8 cellular contexts compared by ENCODE assay signal in genomic region chr19:10431254-10431942, GRCh38. TPM values are rescaled to one million over a fixed set of nuclear protein-coding genes. Genes with fewer than 3 reads are reported as not detected.
DNase-seq lines count a peak whose midpoint lies in the region; FAIRE-seq and TF ChIP-seq lines count a peak whose summit lies in the region.

No MANE protein-coding gene starts in this region.

- H3K4me3 ChIP-seq in SJSA1 (peak overlapping the region; percentile 44), endodermal cell (ENCODE audit: low read length) (peak overlapping the region; percentile 66), neural progenitor cell (peak overlapping the region; percentile 40)

- WGBS in endodermal cell (ENCODE audit: insufficient coverage in 1 of 2, insufficient read length in 1 of 2), 2 experiments = 31 to 43% methylated on average over 12 to 25 of the region's 25 CpGs

- TF ChIP-seq CTCF in endodermal cell (conservative IDR thresholded peaks at IDR 0.05) = peak; percentile 28
- no peak for TF ChIP-seq CTCF in neural progenitor cell (IDR thresholded peaks at IDR 0.05)

- H3K36me3 Mint-ChIP-seq in endodermal cell (ENCODE audit: low read depth) = no peaks in the 10 kb centered on the region
- H3K36me3 Mint-ChIP-seq in neural progenitor cell = no peaks in the 10 kb centered on the region

- DNase-seq in GM12891 (ENCODE audit: insufficient read length, low spot score) (no peak), SJSA1 (ENCODE audit: low read depth in 1 of 2, low spot score in 2 of 2) (no peak), endodermal cell (peak; percentile 70), neural progenitor cell (ENCODE audit: low spot score) (no peak), NCI-H748 treated with DMSO at 0.1 percent for 48 hours (lab: John Stamatoyannopoulos, UW) (no peak), NCI-H146 treated with DMSO at 0.1 percent for 48 hours (lab: John Stamatoyannopoulos, UW; ENCODE audit: unreplicated experiment) (no peak), HK-2 (ENCODE audit: unreplicated experiment) (no peak), HEK293T (ENCODE audit: extremely low spot score) (no peak)

- peaks cover 9% of the 10 kb centered on the region for H3K4me1 Mint-ChIP-seq in endodermal cell
- peaks cover 12% of the 10 kb centered on the region for H3K4me1 Mint-ChIP-seq in neural progenitor cell

- H3K36me3 ChIP-seq in SJSA1 (peaks cover 58% of the 10 kb centered on the region), endodermal cell (ENCODE audit: control insufficient read depth, insufficient read depth, low read length) (no peaks in the 10 kb centered on the region), neural progenitor cell (no peaks in the 10 kb centered on the region)

- H3K27me3 ChIP-seq in SJSA1 (replicated peaks) = no peaks in the 10 kb centered on the region
- peaks cover 70% of the 10 kb centered on the region for H3K27me3 ChIP-seq in endodermal cell (ENCODE audit: control insufficient read depth, insufficient read depth, low read length, poor library complexity, severe bottlenecking)
- peaks cover 75% of the 10 kb centered on the region for H3K27me3 ChIP-seq in neural progenitor cell

- peaks cover 8% of the 10 kb centered on the region for H4K20me1 ChIP-seq in neural progenitor cell (ENCODE audit: low read depth)

- peak; percentile 98 for FAIRE-seq in GM12891 (lab: Jason Lieb, UNC)

- H3K27ac ChIP-seq in SJSA1 (peak overlapping the region; percentile 48), endodermal cell (ENCODE audit: low read depth, low read length) (no peak overlapping the region), neural progenitor cell (no peak overlapping the region)

- no peaks in the 10 kb centered on the region for H3K79me2 ChIP-seq in neural progenitor cell (ENCODE audit: low read depth)

- H2AFZ ChIP-seq in neural progenitor cell (replicated peaks) = no peak overlapping the region

- POLR2A ChIA-PET in HEK293T (lab: Yijun Ruan, JAX) = no interaction called here

- H3K27me3 Mint-ChIP-seq in endodermal cell (ENCODE audit: insufficient read depth) (peaks cover 77% of the 10 kb centered on the region), neural progenitor cell (ENCODE audit: insufficient read depth, low read depth) (peaks cover 66% of the 10 kb centered on the region)

- H3F3A ChIP-seq in neural progenitor cell (ENCODE audit: low read depth) = peaks cover 25% of the 10 kb centered on the region

- peak overlapping the region; percentile 73 for H3K4me2 ChIP-seq in neural progenitor cell

- TF ChIP-seq POLR2A in GM12891 (IDR thresholded peaks at IDR 0.05; ENCODE audit: low read depth, low read length) = no peak

- CTCF ChIA-PET in HEK293T (lab: Yijun Ruan, JAX) = no interaction called here

- no peaks in the 10 kb centered on the region for H3K9me3 Mint-ChIP-seq in endodermal cell
- peaks cover 4% of the 10 kb centered on the region for H3K9me3 Mint-ChIP-seq in neural progenitor cell

- H3K9ac ChIP-seq in endodermal cell (ENCODE audit: extremely low read depth, low read length, poor library complexity, severe bottlenecking) (no peak overlapping the region), neural progenitor cell (no peak overlapping the region)

- H3K27ac Mint-ChIP-seq in endodermal cell (no peak overlapping the region), neural progenitor cell (peak overlapping the region; percentile 69)

- H3K4me1 ChIP-seq in SJSA1 (replicated peaks) = peaks cover 54% of the 10 kb centered on the region
- no peaks in the 10 kb centered on the region for H3K4me1 ChIP-seq in endodermal cell (ENCODE audit: control insufficient read depth, insufficient read depth, low read length)
- H3K4me1 ChIP-seq in neural progenitor cell = peaks cover 6% of the 10 kb centered on the region

- H3K9me3 ChIP-seq in SJSA1 (replicated peaks) = no peaks in the 10 kb centered on the region
- H3K9me3 ChIP-seq in endodermal cell (ENCODE audit: control insufficient read depth, low read length) = no peaks in the 10 kb centered on the region
- no peaks in the 10 kb centered on the region for H3K9me3 ChIP-seq in neural progenitor cell (ENCODE audit: low read depth)

- H3K4me3 Mint-ChIP-seq in endodermal cell = peak overlapping the region; percentile 54
- H3K4me3 Mint-ChIP-seq in neural progenitor cell = peak overlapping the region; percentile 76

TF ChIP-seq in GM12891, 5 proteins besides CTCF, POLR2A, EP300 and RAD21:
- TF ChIP-seq POU2F2 (IDR thresholded peaks at IDR 0.05; ENCODE audit: low read depth, low read length) (no peak), SPI1 (IDR thresholded peaks at IDR 0.05; ENCODE audit: low read depth, low read length) (0 out of 2 replicates have a peak, but pooled peaks have one; percentile 11)

TF ChIP-seq in HEK293T, 16 proteins besides CTCF, POLR2A, EP300 and RAD21:
- TF ChIP-seq ELF4 (IDR thresholded peaks at IDR 0.05) (no peak), HDGF (IDR thresholded peaks at IDR 0.05; ENCODE audit: borderline replicate concordance) (no peak), TARDBP (IDR thresholded peaks at IDR 0.05) (no peak), FOXA1 (IDR thresholded peaks at IDR 0.05) (no peak), LEF1 (IDR thresholded peaks at IDR 0.05; ENCODE audit: borderline replicate concordance) (no peak), SUZ12 (IDR thresholded peaks at IDR 0.05) (no peak), FOXM1 (IDR thresholded peaks at IDR 0.05; ENCODE audit: borderline replicate concordance) (no peak), SP1 (IDR thresholded peaks at IDR 0.05) (no peak), PKNOX1 (IDR thresholded peaks at IDR 0.05) (no peak), ARNT (IDR thresholded peaks at IDR 0.05) (no peak), BHLHE40 (IDR thresholded peaks at IDR 0.05; ENCODE audit: borderline replicate concordance) (no peak), NFRKB (IDR thresholded peaks at IDR 0.05) (no peak), FOXK2 (IDR thresholded peaks at IDR 0.05) (no peak), L3MBTL2 (conservative IDR thresholded peaks at IDR 0.05) (no peak), ZNF384 (IDR thresholded peaks at IDR 0.05) (no peak), CTBP1 (IDR thresholded peaks at IDR 0.05; ENCODE audit: borderline replicate concordance) (no peak)

RNA-seq across cellular contexts. Expression of gene PDE4A, which starts 11.1 kb away (rescaled TPM):
- 11.7 TPM for polyA plus RNA-seq in GM12891 (2012; ENCODE audit: low read depth, missing spikeins)
- total RNA-seq in SJSA1 (2014; rRNA removed; shearing (Covaris generic)) = 6.9 and 11.5 TPM in 2 replicates
- total RNA-seq in endodermal cell (1 to 10 TPM; 1.7 to 2.6 TPM), neural progenitor cell (ENCODE audit: low replicate concordance) (0.37 and 1.5 TPM in 2 replicates)
- 2.0 TPM for polyA plus RNA-seq in endodermal cell (2013, experiment 1 of 2)
- 1.7 TPM for polyA plus RNA-seq in endodermal cell (2013, experiment 2 of 2)

RNA-seq across cellular contexts. Expression of gene CDC37, which starts 28.1 kb away (rescaled TPM):
- polyA plus RNA-seq in GM12891 (2012; ENCODE audit: low read depth, missing spikeins) = 175 TPM
- total RNA-seq in SJSA1 (2014; rRNA removed; shearing (Covaris generic)) = 284 and 367 TPM in 2 replicates
- total RNA-seq in endodermal cell = 100 to 1,000 TPM; 148 to 172 TPM
- polyA plus RNA-seq in endodermal cell (2013, experiment 1 of 2) = 160 TPM
- 155 TPM for polyA plus RNA-seq in endodermal cell (2013, experiment 2 of 2)
- total RNA-seq in neural progenitor cell (ENCODE audit: low replicate concordance) = 142 and 211 TPM in 2 replicates

RNA-seq across cellular contexts. Expression of gene TYK2, which starts 51.0 kb away (rescaled TPM):
- 248 TPM for polyA plus RNA-seq in GM12891 (2012; ENCODE audit: low read depth, missing spikeins)
- 62.3 and 72.4 TPM in 2 replicates for total RNA-seq in SJSA1 (2014; rRNA removed; shearing (Covaris generic))
- total RNA-seq in endodermal cell (10 to 100 TPM; 63.5 to 65.8 TPM), neural progenitor cell (ENCODE audit: low replicate concordance) (20.7 and 44.9 TPM in 2 replicates)
- polyA plus RNA-seq in endodermal cell (2013, experiment 1 of 2) = 62.4 TPM
- 59.1 TPM for polyA plus RNA-seq in endodermal cell (2013, experiment 2 of 2)
